20 cellular contexts compared by ENCODE assay signal in the genomic region with DNA sequence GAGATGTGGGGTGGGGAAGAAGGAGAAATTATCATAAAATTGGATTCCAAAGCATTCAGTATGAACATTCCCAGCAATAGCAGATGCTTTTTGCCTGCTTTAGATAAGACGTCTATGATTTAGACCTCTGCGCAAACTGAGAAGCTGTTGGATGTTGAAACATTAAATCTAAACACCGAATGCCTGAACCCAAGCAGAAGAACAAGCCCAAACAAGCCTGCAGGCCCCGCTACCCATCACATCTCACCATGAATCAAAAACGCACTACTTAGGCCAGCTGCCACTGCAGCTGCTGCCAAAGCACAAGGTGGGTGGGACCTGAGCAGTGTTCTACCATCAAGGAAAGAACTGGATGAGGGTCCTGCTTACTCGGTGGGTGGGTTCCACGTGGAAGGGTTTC. TPM values are rescaled to one million over a fixed set of nuclear protein-coding genes. Genes with fewer than 3 reads are reported as not detected.
DNase-seq lines count a peak whose midpoint lies in the region; ATAC-seq and TF ChIP-seq lines count a peak whose summit lies in the region.
"Had no signal": no experiment of that assay in that cellular context is flagged by ENCODE, and none has a peak within 500 bp of the region (broad histone marks: within the 10 kb centered on the region; RNA-seq: fewer than 3 reads in every experiment).

No MANE protein-coding gene starts in this region.

- WGBS in esophagus muscularis mucosa: 66% methylated on average over 7 of the region's 7 CpGs

- peaks cover 6 to 62% (median 55%) of the 10 kb centered on the region in 4 donors for H3K4me1 ChIP-seq in esophagus muscularis mucosa
- H3K4me1 ChIP-seq: ascending aorta had no signal

- H3K4me3 Mint-ChIP-seq in type B pancreatic cell: no peak overlapping the region
- no peak overlapping the region for H3K4me3 Mint-ChIP-seq in activated T-helper 1 cell treated with anti-CD3 and anti-CD28 coated beads, Interleukin-12 subunit alpha, Interleukin-12 subunit beta, Interleukin-2, Interleukin-4 antibody, amounts not matched to agents 30 ng/mL and 10 ng/mL and 1 ng/mL, durations not matched to agents 14 hours and 24 hours and 36 hours
- H3K4me3 Mint-ChIP-seq: activated CD4-positive, alpha-beta T cell treated with anti-CD3 and anti-CD28 coated beads for 36 hours; activated T-cell treated with anti-CD3 and anti-CD28 coated beads, Interleukin-2, amount 50 U/mL, for 72 hours; CD4-positive, CD25-positive, alpha-beta regulatory T cell; memory B cell; naive thymus-derived CD8-positive, alpha-beta T cell; stimulated activated memory B cell treated with anti-CD40 and anti-IgM and Interleukin-4, amounts not matched to agents 10 μg/mL and 1 μg/mL and 100 μg/mL, for 72 hours had no signal

- ATAC-seq in HG03442 (IDR thresholded peaks at IDR 0.05; ENCODE audit: unreplicated experiment): no peak
- ATAC-seq: activated CD4-positive, alpha-beta T cell treated with anti-CD3 and anti-CD28 coated beads for 36 hours; activated T-cell treated with anti-CD3 and anti-CD28 coated beads, Interleukin-2, amount 50 U/mL, for 72 hours; naive thymus-derived CD8-positive, alpha-beta T cell; stimulated activated memory B cell treated with anti-CD40 and anti-IgM and Interleukin-4, amounts not matched to agents 10 μg/mL and 1 μg/mL and 100 μg/mL, for 72 hours had no signal

- no peak for TF ChIP-seq CTCF in AG04450 (IDR thresholded peaks at IDR 0.05; ENCODE audit: low read depth, low read length)
- no peak for TF ChIP-seq CTCF in esophagus muscularis mucosa (IDR thresholded peaks at IDR 0.05)
- TF ChIP-seq CTCF in type B pancreatic cell (conservative IDR thresholded peaks at IDR 0.05): no peak

- TF ChIP-seq POLR2A in esophagus muscularis mucosa (IDR thresholded peaks at IDR 0.05; ENCODE audit: low read depth): no peak

- peak; percentile 75 for DNase-seq in AG04450 (ENCODE audit: low read depth, low spot score)
- peak; percentile 31 for DNase-seq in NCI-H1105 (lab: John Stamatoyannopoulos, UW)
- DNase-seq in NCI-H69 (lab: John Stamatoyannopoulos, UW): peak; percentile 91
- DNase-seq in esophagus muscularis mucosa (ENCODE audit: extremely low spot score): peak; percentile 75
- no peak for DNase-seq in activated CD4-positive, CD25-positive, alpha-beta regulatory T cell (lab: John Stamatoyannopoulos, UW)
- DNase-seq in type B pancreatic cell (ENCODE audit: extremely low spot score, unreplicated experiment): no peak
- DNase-seq in activated T-helper 1 cell treated with anti-CD3 and anti-CD28 coated beads, Interleukin-12 subunit alpha, Interleukin-12 subunit beta, Interleukin-2, Interleukin-4 antibody, amounts not matched to agents 30 ng/mL and 10 ng/mL and 1 ng/mL, durations not matched to agents 14 hours and 24 hours and 36 hours (ENCODE audit: low spot score): no peak
- DNase-seq: activated CD4-positive, alpha-beta T cell treated with anti-CD3 and anti-CD28 coated beads for 36 hours; activated naive CD4-positive, alpha-beta T cell treated with anti-CD3 and anti-CD28 coated beads, Interleukin-2, amount 50 U/mL, for 16 hours; activated T-cell treated with anti-CD3 and anti-CD28 coated beads, Interleukin-2, amount 50 U/mL, for 72 hours; CD4-positive, CD25-positive, alpha-beta regulatory T cell; cerebellar nuclear complex; naive thymus-derived CD8-positive, alpha-beta T cell; NCI-H2081 treated with DMSO at 0.1 percent for 48 hours; stimulated activated CD4-positive, alpha-beta T cell treated with anti-CD3 and anti-CD28 coated beads, Interleukin-1b, Interleukin-23, amount 100 ng/mL, for 48 hours; transverse colon had no signal

- no peak for TF ChIP-seq EP300 in esophagus muscularis mucosa (IDR thresholded peaks at IDR 0.05)

- H3K9me3 ChIP-seq in AG04450 (ENCODE audit: control insufficient read depth, insufficient read depth, low read length) (no peaks in the 10 kb centered on the region), esophagus muscularis mucosa (no peaks in the 10 kb centered on the region)
- H3K9me3 ChIP-seq: ascending aorta, transverse colon had no signal

- CTCF ChIA-PET in AG04450 (lab: Charles Lee): no interaction called here

- no peaks in the 10 kb centered on the region for H3K27me3 ChIP-seq in AG04450 (ENCODE audit: control insufficient read depth, insufficient read depth, low read length)
- H3K27me3 ChIP-seq in esophagus muscularis mucosa: no peaks in the 10 kb centered on the region
- H3K27me3 ChIP-seq: ascending aorta, transverse colon had no signal

- H3K9me3 Mint-ChIP-seq in type B pancreatic cell: no peaks in the 10 kb centered on the region
- H3K9me3 Mint-ChIP-seq in activated T-helper 1 cell treated with anti-CD3 and anti-CD28 coated beads, Interleukin-12 subunit alpha, Interleukin-12 subunit beta, Interleukin-2, Interleukin-4 antibody, amounts not matched to agents 30 ng/mL and 10 ng/mL and 1 ng/mL, durations not matched to agents 14 hours and 24 hours and 36 hours: no peaks in the 10 kb centered on the region
- H3K9me3 Mint-ChIP-seq: activated T-cell treated with anti-CD3 and anti-CD28 coated beads, Interleukin-2, amount 50 U/mL, for 72 hours; memory B cell; naive thymus-derived CD8-positive, alpha-beta T cell; stimulated activated memory B cell treated with anti-CD40 and anti-IgM and Interleukin-4, amounts not matched to agents 10 μg/mL and 1 μg/mL and 100 μg/mL, for 72 hours had no signal

- H3K4me3 ChIP-seq in AG04450 (ENCODE audit: low read depth, low read length): no peak overlapping the region
- H3K4me3 ChIP-seq in esophagus muscularis mucosa: no peak overlapping the region
- H3K4me3 ChIP-seq: ascending aorta, transverse colon had no signal

- no peaks in the 10 kb centered on the region for H3K36me3 ChIP-seq in esophagus muscularis mucosa
- H3K36me3 ChIP-seq: ascending aorta, transverse colon had no signal

- peaks cover 4% of the 10 kb centered on the region for H3K27me3 Mint-ChIP-seq in type B pancreatic cell
- peaks cover 10% of the 10 kb centered on the region for H3K27me3 Mint-ChIP-seq in activated T-helper 1 cell treated with anti-CD3 and anti-CD28 coated beads, Interleukin-12 subunit alpha, Interleukin-12 subunit beta, Interleukin-2, Interleukin-4 antibody, amounts not matched to agents 30 ng/mL and 10 ng/mL and 1 ng/mL, durations not matched to agents 14 hours and 24 hours and 36 hours (ENCODE audit: insufficient read depth)

- H3K36me3 Mint-ChIP-seq in type B pancreatic cell: no peaks in the 10 kb centered on the region
- no peaks in the 10 kb centered on the region for H3K36me3 Mint-ChIP-seq in activated T-helper 1 cell treated with anti-CD3 and anti-CD28 coated beads, Interleukin-12 subunit alpha, Interleukin-12 subunit beta, Interleukin-2, Interleukin-4 antibody, amounts not matched to agents 30 ng/mL and 10 ng/mL and 1 ng/mL, durations not matched to agents 14 hours and 24 hours and 36 hours (ENCODE audit: low read depth)
- H3K36me3 Mint-ChIP-seq: CD4-positive, CD25-positive, alpha-beta regulatory T cell; memory B cell; naive thymus-derived CD8-positive, alpha-beta T cell; stimulated activated memory B cell treated with anti-CD40 and anti-IgM and Interleukin-4, amounts not matched to agents 10 μg/mL and 1 μg/mL and 100 μg/mL, for 72 hours had no signal

- POLR2A ChIA-PET in AG04450 (lab: Yijun Ruan, JAX): interaction anchor here (2.0 kb wide), 1 partner anchor 24 kb away, joined by 16 read pairs; the partner anchor contains the start of gene THBS1

- intact Hi-C loops in esophagus muscularis mucosa (cut with DNase I): no loop called here
- intact Hi-C loops in activated T-helper 1 cell treated with anti-CD3 and anti-CD28 coated beads, Interleukin-12 subunit alpha, Interleukin-12 subunit beta, Interleukin-2, Interleukin-4 antibody, amounts not matched to agents 30 ng/mL and 10 ng/mL and 1 ng/mL, durations not matched to agents 14 hours and 24 hours and 36 hours (cut with micrococcal nuclease): no loop called here

- no peaks in the 10 kb centered on the region for H3K4me1 Mint-ChIP-seq in type B pancreatic cell (ENCODE audit: unreplicated experiment)
- H3K4me1 Mint-ChIP-seq in activated T-helper 1 cell treated with anti-CD3 and anti-CD28 coated beads, Interleukin-12 subunit alpha, Interleukin-12 subunit beta, Interleukin-2, Interleukin-4 antibody, amounts not matched to agents 30 ng/mL and 10 ng/mL and 1 ng/mL, durations not matched to agents 14 hours and 24 hours and 36 hours (ENCODE audit: low read depth): peaks cover 11% of the 10 kb centered on the region
- H3K4me1 Mint-ChIP-seq: activated CD4-positive, alpha-beta T cell treated with anti-CD3 and anti-CD28 coated beads for 36 hours; CD4-positive, CD25-positive, alpha-beta regulatory T cell; memory B cell; naive thymus-derived CD8-positive, alpha-beta T cell; stimulated activated memory B cell treated with anti-CD40 and anti-IgM and Interleukin-4, amounts not matched to agents 10 μg/mL and 1 μg/mL and 100 μg/mL, for 72 hours had no signal

- peak overlapping the region; percentile 52 for H3K27ac ChIP-seq in AG04450 (ENCODE audit: low read depth, low read length)
- peak overlapping the region; percentile 14 to 58 (median 56) for H3K27ac ChIP-seq in esophagus muscularis mucosa (replicated peaks in 1 of 4)
- H3K27ac ChIP-seq: ascending aorta had no signal

- no peak overlapping the region for H3K27ac Mint-ChIP-seq in type B pancreatic cell
- no peak overlapping the region for H3K27ac Mint-ChIP-seq in activated T-helper 1 cell treated with anti-CD3 and anti-CD28 coated beads, Interleukin-12 subunit alpha, Interleukin-12 subunit beta, Interleukin-2, Interleukin-4 antibody, amounts not matched to agents 30 ng/mL and 10 ng/mL and 1 ng/mL, durations not matched to agents 14 hours and 24 hours and 36 hours
- H3K27ac Mint-ChIP-seq: activated CD4-positive, alpha-beta T cell treated with anti-CD3 and anti-CD28 coated beads for 36 hours; activated T-cell treated with anti-CD3 and anti-CD28 coated beads, Interleukin-2, amount 50 U/mL, for 72 hours; CD4-positive, CD25-positive, alpha-beta regulatory T cell; memory B cell; stimulated activated memory B cell treated with anti-CD40 and anti-IgM and Interleukin-4, amounts not matched to agents 10 μg/mL and 1 μg/mL and 100 μg/mL, for 72 hours had no signal

RNA-seq across cellular contexts. Expression of gene THBS1, which starts 24.4 kb away (rescaled TPM):
- polyA plus RNA-seq in AG04450 (2011; rRNA removed): 686 and 1,024 TPM in 2 replicates
- 4,780 and 6,626 TPM in 2 replicates for polyA minus RNA-seq in AG04450 (2011; rRNA and poly(A)+ RNA removed)
- 1,000 to 10,000 TPM in 1 of 4 donors, 100 to 1,000 TPM in 3; 188 to 4,072 (median 270) TPM for total RNA-seq in esophagus muscularis mucosa
- 51.7 and 137 TPM in 2 replicates for total RNA-seq in type B pancreatic cell (ENCODE audit: low replicate concordance)
- total RNA-seq in activated T-helper 1 cell treated with anti-CD3 and anti-CD28 coated beads, Interleukin-12 subunit alpha, Interleukin-12 subunit beta, Interleukin-2, Interleukin-4 antibody, amounts not matched to agents 30 ng/mL and 10 ng/mL and 1 ng/mL, durations not matched to agents 14 hours and 24 hours and 36 hours: 2.3 and 3.2 TPM in 2 replicates

Comparison
In these comparisons a context has a peak if more than half of its experiments do, and no peak if none do; other contexts are left out.
1. DNase-seq: peak in AG04450 (single experiment), NCI-H1105 (single experiment), NCI-H69 (single experiment) and esophagus muscularis mucosa (single experiment); none in activated CD4-positive, CD25-positive, alpha-beta regulatory T cell (0 of 4), type B pancreatic cell (single experiment) and activated T-helper 1 cell treated with anti-CD3 and anti-CD28 coated beads, Interleukin-12 subunit alpha, Interleukin-12 subunit beta, Interleukin-2, Interleukin-4 antibody, amounts not matched to agents 30 ng/mL and 10 ng/mL and 1 ng/mL, durations not matched to agents 14 hours and 24 hours and 36 hours (single experiment).
2. RNA of gene THBS1, which starts 24.4 kb away (total RNA-seq): 188 to 4,072 TPM in esophagus muscularis mucosa and 51.7 to 137 TPM in type B pancreatic cell; 2.3 to 3.2 TPM in activated T-helper 1 cell treated with anti-CD3 and anti-CD28 coated beads, Interleukin-12 subunit alpha, Interleukin-12 subunit beta, Interleukin-2, Interleukin-4 antibody, amounts not matched to agents 30 ng/mL and 10 ng/mL and 1 ng/mL, durations not matched to agents 14 hours and 24 hours and 36 hours; every median in the first group is over 10 times any median in the second.